In genomic region chr9:121261107-121261460, GRCh38 we compare ENCODE assay signal across 9 cellular contexts. TPM values are rescaled to one million over a fixed set of nuclear protein-coding genes. Genes with fewer than 3 reads are reported as not detected.
DNase-seq lines count a peak whose midpoint lies in the region; ATAC-seq and TF ChIP-seq lines count a peak whose summit lies in the region.
"Had no signal": no experiment of that assay in that cellular context is flagged by ENCODE, and none has a peak within 500 bp of the region (broad histone marks: within the 10 kb centered on the region; RNA-seq: fewer than 3 reads in every experiment).

No MANE protein-coding gene starts in this region.

- peaks cover 0 to 5% of the 10 kb centered on the region in 2 donors for H3K36me3 Mint-ChIP-seq in activated naive CD4-positive, alpha-beta T cell treated with anti-CD3 and anti-CD28 coated beads, Interleukin-2, amount 50 U/mL, for 72 hours

- no peak overlapping the region for H3K27ac Mint-ChIP-seq in activated naive CD4-positive, alpha-beta T cell treated with anti-CD3 and anti-CD28 coated beads, Interleukin-2, amount 50 U/mL, for 72 hours

- no peak for TF ChIP-seq CTCF in esophagus muscularis mucosa (IDR thresholded peaks at IDR 0.05)

- no peak for TF ChIP-seq POLR2A in esophagus muscularis mucosa (IDR thresholded peaks at IDR 0.05; ENCODE audit: low read depth)

- no peaks in the 10 kb centered on the region for H3K9me3 Mint-ChIP-seq in activated naive CD4-positive, alpha-beta T cell treated with anti-CD3 and anti-CD28 coated beads, Interleukin-2, amount 50 U/mL, for 72 hours

- intact Hi-C loops in esophagus muscularis mucosa (cut with DNase I) = no loop called here

- WGBS in esophagus muscularis mucosa = 34% methylated on average over 4 of the region's 4 CpGs

- DNase-seq in EL = peak; percentile 32
- DNase-seq in NCI-H69 (lab: John Stamatoyannopoulos, UW) = peak; percentile 86
- no peak for DNase-seq in esophagus muscularis mucosa (ENCODE audit: extremely low spot score)
- DNase-seq in occipital lobe (lab: John Stamatoyannopoulos, UW) = peak; percentile 80
- no peak for DNase-seq in activated naive CD4-positive, alpha-beta T cell treated with anti-CD3 and anti-CD28 coated beads, Interleukin-2, amount 50 U/mL, for 72 hours (ENCODE audit: low spot score in 2 of 2)

- no peak for TF ChIP-seq EP300 in esophagus muscularis mucosa (IDR thresholded peaks at IDR 0.05)

- no peak overlapping the region for H3K4me3 ChIP-seq in esophagus muscularis mucosa
- H3K4me3 ChIP-seq: suprapubic skin had no signal

- H3K4me1 ChIP-seq in esophagus muscularis mucosa = peaks cover 5 to 32% (median 30%) of the 10 kb centered on the region in 4 donors

- peak overlapping the region; percentile 66 to 74 (median 71) for H3K27ac ChIP-seq in esophagus muscularis mucosa (replicated peaks in 1 of 4)
- H3K27ac ChIP-seq: suprapubic skin had no signal

- H3K36me3 ChIP-seq in esophagus muscularis mucosa = no peaks in the 10 kb centered on the region
- H3K36me3 ChIP-seq: suprapubic skin had no signal

- no peaks in the 10 kb centered on the region for H3K9me3 ChIP-seq in esophagus muscularis mucosa
- H3K9me3 ChIP-seq: suprapubic skin had no signal

- no peaks in the 10 kb centered on the region for H3K27me3 ChIP-seq in esophagus muscularis mucosa
- H3K27me3 ChIP-seq: suprapubic skin had no signal

- ATAC-seq in HG02763 (IDR thresholded peaks at IDR 0.05; ENCODE audit: unreplicated experiment) (no peak), GM18498 (IDR thresholded peaks at IDR 0.05; ENCODE audit: unreplicated experiment) (no peak), HG02571 (IDR thresholded peaks at IDR 0.05; ENCODE audit: unreplicated experiment) (no peak)
- ATAC-seq in activated naive CD4-positive, alpha-beta T cell treated with anti-CD3 and anti-CD28 coated beads, Interleukin-2, amount 50 U/mL, for 72 hours = no peak

RNA-seq across cellular contexts. Expression of gene GSN, which starts 6.9 kb away (rescaled TPM):
- total RNA-seq in esophagus muscularis mucosa (1,000 to 10,000 TPM; 2,509 to 3,811 (median 3,170) TPM), occipital lobe (28.5 TPM)
- total RNA-seq in activated naive CD4-positive, alpha-beta T cell treated with anti-CD3 and anti-CD28 coated beads, Interleukin-2, amount 50 U/mL, for 72 hours = 1 to 10 TPM; 3.5 to 5.8 TPM

RNA-seq across cellular contexts. Expression of gene RAB14, which starts 59.4 kb away (rescaled TPM):
- total RNA-seq in esophagus muscularis mucosa (10 to 100 TPM; 28.5 to 30.7 (median 29.5) TPM), occipital lobe (64.3 TPM)
- 10 to 100 TPM; 53.2 to 68.4 TPM for total RNA-seq in activated naive CD4-positive, alpha-beta T cell treated with anti-CD3 and anti-CD28 coated beads, Interleukin-2, amount 50 U/mL, for 72 hours

Comparison
In these comparisons a context has a peak if more than half of its experiments do, and no peak if none do; other contexts are left out.
1. DNase-seq: peak in EL (single experiment), NCI-H69 (single experiment) and occipital lobe (single experiment); none in esophagus muscularis mucosa (single experiment) and activated naive CD4-positive, alpha-beta T cell treated with anti-CD3 and anti-CD28 coated beads, Interleukin-2, amount 50 U/mL, for 72 hours (0 of 2).
2. RNA of gene GSN, which starts 6.9 kb away (total RNA-seq): 2,509 to 3,811 TPM in esophagus muscularis mucosa; 28.5 TPM in occipital lobe (single experiment) and 3.5 to 5.8 TPM in activated naive CD4-positive, alpha-beta T cell treated with anti-CD3 and anti-CD28 coated beads, Interleukin-2, amount 50 U/mL, for 72 hours; every median in the first group is over 10 times any median in the second.